ENCODE assay signal across 8 cellular contexts in the genomic region with DNA sequence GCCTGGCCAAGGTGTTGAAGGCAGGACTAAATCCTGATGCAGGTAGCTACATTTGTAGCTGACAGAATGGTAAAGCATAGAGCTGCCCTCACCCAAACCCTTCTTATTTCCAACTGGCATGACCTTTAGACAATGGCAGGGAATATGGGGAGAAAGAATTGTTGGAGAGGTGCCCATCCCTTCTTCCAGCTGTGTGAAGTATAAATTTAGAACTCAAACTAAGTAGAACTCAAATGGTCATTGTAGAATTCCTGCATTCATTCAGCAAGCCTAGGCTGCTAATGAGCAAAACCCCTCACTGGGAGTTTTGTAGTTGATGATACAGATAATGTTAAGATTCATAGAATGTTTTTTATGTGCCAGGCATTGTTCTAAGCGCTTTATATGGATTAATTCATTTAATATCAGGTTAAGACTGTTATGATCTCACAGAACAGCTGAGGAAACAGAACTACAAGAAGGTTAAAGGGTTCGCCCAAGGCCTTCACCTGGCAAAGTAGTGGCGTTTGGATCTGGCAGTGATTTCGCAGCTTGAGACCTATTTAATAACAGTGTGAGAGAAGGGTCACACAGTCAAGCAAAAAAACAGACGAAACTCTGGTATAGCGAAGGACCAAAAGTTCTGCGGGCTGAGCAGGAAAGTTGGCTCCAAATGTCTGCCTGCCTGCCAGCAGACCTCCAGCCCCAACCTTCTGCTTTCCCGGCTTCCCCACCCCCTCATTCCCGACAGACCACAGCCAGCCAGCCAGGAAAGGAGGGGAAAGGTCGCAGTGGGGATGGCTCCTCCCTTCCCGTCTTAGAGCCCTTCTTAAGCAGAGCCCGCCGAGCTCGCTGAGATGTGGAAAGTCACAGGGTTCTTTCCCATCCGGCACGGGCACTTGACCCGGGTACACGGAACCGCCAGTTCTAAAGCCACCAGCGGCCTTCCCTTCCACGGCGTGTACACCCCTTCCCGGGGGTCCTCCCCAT. TPM values are rescaled to one million over a fixed set of nuclear protein-coding genes. Genes with fewer than 3 reads are reported as not detected.
DNase-seq lines count a peak whose midpoint lies in the region; ATAC-seq and TF ChIP-seq lines count a peak whose summit lies in the region.

No MANE protein-coding gene starts in this region.

- H3K4me3 ChIP-seq in ascending aorta (peak overlapping the region in 1 of 2 donors; percentile 72), iPS-11a (ENCODE audit: low read depth, low read length) (peak overlapping the region; percentile 10), retinal pigment epithelial cell (ENCODE audit: low read length) (peak overlapping the region; percentile 29)

- no peaks in the 10 kb centered on the region for H3K27me3 ChIP-seq in ascending aorta

- TF ChIP-seq CTCF in ascending aorta (IDR thresholded peaks at IDR 0.05) (no peak), retinal pigment epithelial cell (conservative IDR thresholded peaks at IDR 0.05; ENCODE audit: low read depth, low read length) (no peak)

- no peak for ATAC-seq in HG03342 (IDR thresholded peaks at IDR 0.05; ENCODE audit: unreplicated experiment)
- ATAC-seq in GM21390 (IDR thresholded peaks at IDR 0.05; ENCODE audit: unreplicated experiment), result no peak

- H3K9me3 ChIP-seq in ascending aorta, result no peaks in the 10 kb centered on the region

- intact Hi-C loops in ascending aorta (cut with DNase I), result no loop called here

- peak overlapping the region; percentile 90 to 96 for H3K27ac ChIP-seq in ascending aorta

- peak; percentile 9 for DNase-seq in GOT3 (lab: John Stamatoyannopoulos, UW)
- peak; percentile 76 to 94 for DNase-seq in ascending aorta (ENCODE audit: low spot score in 2 of 2)
- DNase-seq in retinal pigment epithelial cell (ENCODE audit: low read depth), result peak; percentile 80
- DNase-seq in T1000 (lab: John Stamatoyannopoulos, UW), result no peak
- no peak for DNase-seq in NCI-H1092 (lab: John Stamatoyannopoulos, UW)

- H3K4me1 ChIP-seq in ascending aorta, result peaks cover 4 to 18% of the 10 kb centered on the region in 2 donors

- H3K36me3 ChIP-seq in ascending aorta, result peaks cover 0 to 4% of the 10 kb centered on the region in 2 donors

RNA-seq across cellular contexts. Expression of gene HILPDA, which starts 1.6 kb away (rescaled TPM):
- total RNA-seq in ascending aorta, result 19.3 TPM

RNA-seq across cellular contexts. Expression of gene METTL2B, which starts 22.4 kb away (rescaled TPM):
- 37.4 TPM for total RNA-seq in ascending aorta

RNA-seq across cellular contexts. Expression of gene IMPDH1, which starts 44.3 kb away (rescaled TPM):
- total RNA-seq in ascending aorta, result 148 TPM

Comparison
In these comparisons a context has a peak if more than half of its experiments do, and no peak if none do; other contexts are left out.
1. DNase-seq: peak in GOT3 (single experiment), ascending aorta (2 of 2) and retinal pigment epithelial cell (single experiment); none in T1000 (single experiment) and NCI-H1092 (single experiment).